ENCODE assay signal across 1 cellular context in the genomic region with DNA sequence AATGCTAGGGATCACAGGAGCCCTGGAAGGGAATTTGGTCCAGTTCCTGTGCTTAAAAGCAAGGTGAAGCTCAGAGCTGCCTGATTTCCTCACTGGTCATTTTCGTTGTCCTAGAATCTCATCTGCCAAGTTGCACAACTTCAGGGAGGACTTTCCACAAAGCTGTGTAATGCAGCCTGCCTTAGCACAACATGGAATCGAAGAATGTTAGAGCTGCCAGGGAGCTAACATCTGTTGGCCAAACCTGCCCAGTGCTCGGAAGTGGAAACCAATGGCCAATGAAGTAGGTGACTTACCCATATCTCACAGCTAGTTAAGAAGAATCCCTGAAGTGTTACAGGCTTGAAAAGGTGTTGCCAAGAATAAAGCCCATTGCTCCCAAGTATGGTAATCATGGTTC.
TF ChIP-seq lines count a peak whose summit lies in the region.

No MANE protein-coding gene starts in this region.

TF ChIP-seq in GM23338, 12 proteins besides CTCF, POLR2A, EP300 and RAD21 (continued from another document):
- TF ChIP-seq, protein P1, sequence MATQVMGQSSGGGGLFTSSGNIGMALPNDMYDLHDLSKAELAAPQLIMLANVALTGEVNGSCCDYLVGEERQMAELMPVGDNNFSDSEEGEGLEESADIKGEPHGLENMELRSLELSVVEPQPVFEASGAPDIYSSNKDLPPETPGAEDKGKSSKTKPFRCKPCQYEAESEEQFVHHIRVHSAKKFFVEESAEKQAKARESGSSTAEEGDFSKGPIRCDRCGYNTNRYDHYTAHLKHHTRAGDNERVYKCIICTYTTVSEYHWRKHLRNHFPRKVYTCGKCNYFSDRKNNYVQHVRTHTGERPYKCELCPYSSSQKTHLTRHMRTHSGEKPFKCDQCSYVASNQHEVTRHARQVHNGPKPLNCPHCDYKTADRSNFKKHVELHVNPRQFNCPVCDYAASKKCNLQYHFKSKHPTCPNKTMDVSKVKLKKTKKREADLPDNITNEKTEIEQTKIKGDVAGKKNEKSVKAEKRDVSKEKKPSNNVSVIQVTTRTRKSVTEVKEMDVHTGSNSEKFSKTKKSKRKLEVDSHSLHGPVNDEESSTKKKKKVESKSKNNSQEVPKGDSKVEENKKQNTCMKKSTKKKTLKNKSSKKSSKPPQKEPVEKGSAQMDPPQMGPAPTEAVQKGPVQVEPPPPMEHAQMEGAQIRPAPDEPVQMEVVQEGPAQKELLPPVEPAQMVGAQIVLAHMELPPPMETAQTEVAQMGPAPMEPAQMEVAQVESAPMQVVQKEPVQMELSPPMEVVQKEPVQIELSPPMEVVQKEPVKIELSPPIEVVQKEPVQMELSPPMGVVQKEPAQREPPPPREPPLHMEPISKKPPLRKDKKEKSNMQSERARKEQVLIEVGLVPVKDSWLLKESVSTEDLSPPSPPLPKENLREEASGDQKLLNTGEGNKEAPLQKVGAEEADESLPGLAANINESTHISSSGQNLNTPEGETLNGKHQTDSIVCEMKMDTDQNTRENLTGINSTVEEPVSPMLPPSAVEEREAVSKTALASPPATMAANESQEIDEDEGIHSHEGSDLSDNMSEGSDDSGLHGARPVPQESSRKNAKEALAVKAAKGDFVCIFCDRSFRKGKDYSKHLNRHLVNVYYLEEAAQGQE (IDR thresholded peaks at IDR 0.05; ENCODE audit: unreplicated experiment), result no peak
- TF ChIP-seq JUNB (IDR thresholded peaks at IDR 0.05; ENCODE audit: unreplicated experiment), result no peak
